ENCODE assay signal across 34 cellular contexts in the genomic region with DNA sequence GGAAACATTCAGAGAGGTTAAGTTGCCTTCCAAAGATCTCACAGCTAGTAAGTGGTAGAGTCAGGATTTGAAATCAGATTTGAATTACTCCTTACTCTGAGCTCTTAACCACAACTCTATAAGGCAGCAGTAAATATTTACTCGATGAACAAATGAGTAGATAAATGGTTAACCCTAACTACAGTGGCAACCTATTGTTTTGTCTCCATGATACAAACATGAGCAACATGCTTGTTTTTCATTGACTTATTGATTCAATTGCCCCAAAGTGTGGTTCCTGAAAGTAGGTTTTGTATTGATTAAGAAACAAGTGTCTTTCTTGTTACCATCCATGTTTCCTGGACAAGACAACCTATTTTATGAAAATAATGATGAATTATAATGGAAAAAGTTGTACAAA.
"Had no signal": no experiment of that assay in that cellular context is flagged by ENCODE, and none has a peak within 500 bp of the region (broad histone marks: within the 10 kb centered on the region; RNA-seq: fewer than 3 reads in every experiment).

No MANE protein-coding gene starts in this region.

- H3K27ac ChIP-seq: adrenal gland, body of pancreas, brain microvascular endothelial cell, breast epithelium, VCaP had no signal

- H3K4me3 ChIP-seq: adrenal gland, body of pancreas, breast epithelium had no signal

- ATAC-seq: activated CD8-positive, alpha-beta T cell treated with anti-CD3 and anti-CD28 coated beads for 36 hours; activated naive CD4-positive, alpha-beta T cell treated with anti-CD3 and anti-CD28 coated beads, Interleukin-2, amount 50 U/mL, for 72 hours; activated T-cell treated with anti-CD3 and anti-CD28 coated beads, Interleukin-2, amount 50 U/mL, for 4 hours; activated T-cell treated with anti-CD3 and anti-CD28 coated beads, Interleukin-2, amount 50 U/mL, for 72 hours; activated T-helper 17 cell treated with anti-CD3 and anti-CD28 coated beads, Interleukin-2, amount 50 U/mL, for 72 hours; body of pancreas had no signal

- H3K27me3 ChIP-seq: body of pancreas, brain microvascular endothelial cell, breast epithelium had no signal

- DNase-seq: activated B cell treated with CpG ODN at 0.5 μM for 24 hours; activated CD4-positive, alpha-beta memory T cell treated with anti-CD3 and anti-CD28 coated beads for 36 hours; activated CD4-positive, alpha-beta T cell treated with anti-CD3 and anti-CD28 coated beads for 4 hours; activated CD4-positive, alpha-beta T cell treated with anti-CD3 and anti-CD28 coated beads, Interleukin-2, amount 10 ng/mL, durations not matched to agents 24 days and 14 days; activated CD4-positive, alpha-beta T cell treated with anti-CD3 and anti-CD28 coated beads, Interleukin-2, amount 50 U/mL, for 1 hour; activated CD4-positive, alpha-beta T cell treated with anti-CD3 and anti-CD28 coated beads, Interleukin-2, amount 50 U/mL, for 4 hours; activated CD4-positive, CD25-positive, alpha-beta regulatory T cell treated with anti-CD3 and anti-CD28 coated beads, Interleukin-2, amount 50 U/mL, for 72 hours; activated CD8-positive, alpha-beta memory T cell treated with anti-CD3 and anti-CD28 coated beads, Interleukin-2, amount 50 U/mL, for 4 hours; activated CD8-positive, alpha-beta T cell treated with anti-CD3 and anti-CD28 coated beads for 36 hours; activated effector memory CD4-positive, alpha-beta T cell treated with anti-CD3 and anti-CD28 coated beads, Interleukin-2, amount 50 U/mL, for 16 hours; activated gamma-delta T cell treated with Interleukin-2 at 50 U/mL for 16 hours; activated naive CD4-positive, alpha-beta T cell; activated naive CD4-positive, alpha-beta T cell treated with anti-CD3 and anti-CD28 coated beads for 36 hours; activated naive CD4-positive, alpha-beta T cell treated with anti-CD3 and anti-CD28 coated beads, Interleukin-2, amount 50 U/mL, for 16 hours; activated naive CD8-positive, alpha-beta T cell treated with anti-CD3 and anti-CD28 coated beads for 36 hours; activated T-cell treated with anti-CD3 and anti-CD28 coated beads for 4 hours; activated T-cell treated with anti-CD3 and anti-CD28 coated beads, Interleukin-2, amount 50 U/mL, for 1 hour; activated T-cell treated with anti-CD3 and anti-CD28 coated beads, Interleukin-2, amount 50 U/mL, for 4 hours; activated T-cell treated with anti-CD3 and anti-CD28 coated beads, Interleukin-2, amount 50 U/mL, for 72 hours; adrenal gland; amniotic stem cell; aorta; body of pancreas; brain microvascular endothelial cell; central memory CD4-positive, alpha-beta T cell; T-helper 1 cell; T-helper 2 cell; T-helper 9 cell had no signal

- FAIRE-seq: astrocyte, TTC549 had no signal

- H3K36me3 ChIP-seq: adrenal gland, brain microvascular endothelial cell, breast epithelium had no signal

- H3K4me1 ChIP-seq: adrenal gland, body of pancreas, breast epithelium had no signal

- H3K9me3 ChIP-seq: adrenal gland, body of pancreas, breast epithelium had no signal
